ENCODE assay signal across 1 cellular context in the genomic region with DNA sequence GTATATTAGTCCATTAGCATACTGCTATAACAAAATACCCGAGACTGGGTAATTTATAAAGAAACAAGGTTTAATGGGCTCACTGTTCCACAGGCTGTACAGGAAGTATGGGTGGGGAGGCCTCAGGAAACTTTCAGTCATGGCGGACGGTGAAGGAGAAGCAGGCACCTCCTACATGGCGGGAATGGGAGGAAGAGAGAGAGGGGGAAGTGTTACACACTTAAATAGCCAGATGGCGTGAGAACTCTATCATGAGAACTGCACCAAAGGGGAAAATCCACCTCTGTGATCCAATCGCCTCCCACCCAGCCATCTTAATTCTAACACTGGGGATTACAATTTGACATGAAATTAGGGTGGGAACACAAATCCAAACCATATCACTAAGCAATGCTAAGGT.
TF ChIP-seq lines count a peak whose summit lies in the region.

No MANE protein-coding gene starts in this region.

TF ChIP-seq in liver, 16 proteins besides CTCF, POLR2A, EP300 and RAD21 (continued from another document):
- TF ChIP-seq REST (IDR thresholded peaks at IDR 0.05) (no peak), FOXA1 (IDR thresholded peaks at IDR 0.05) (no peak), TAF1 (conservative IDR thresholded peaks at IDR 0.05) (no peak)
- TF ChIP-seq, protein P1, sequence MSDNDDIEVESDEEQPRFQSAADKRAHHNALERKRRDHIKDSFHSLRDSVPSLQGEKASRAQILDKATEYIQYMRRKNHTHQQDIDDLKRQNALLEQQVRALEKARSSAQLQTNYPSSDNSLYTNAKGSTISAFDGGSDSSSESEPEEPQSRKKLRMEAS (IDR thresholded peaks at IDR 0.05): no peak
